Comparison of ENCODE assay signal across 9 cellular contexts in genomic region chr2:178482437-178482836, GRCh38. TPM values are rescaled to one million over a fixed set of nuclear protein-coding genes. Genes with fewer than 3 reads are reported as not detected.
DNase-seq lines count a peak whose midpoint lies in the region; ATAC-seq and TF ChIP-seq lines count a peak whose summit lies in the region.
"Had no signal": no experiment of that assay in that cellular context is flagged by ENCODE, and none has a peak within 500 bp of the region (broad histone marks: within the 10 kb centered on the region; RNA-seq: fewer than 3 reads in every experiment).

No MANE protein-coding gene starts in this region.

- no peak for DNase-seq in dorsolateral prefrontal cortex
- DNase-seq in NCI-H187 (lab: John Stamatoyannopoulos, UW) = no peak
- DNase-seq in HCEC 1CT = no peak
- no peak for DNase-seq in NCI-H1417 treated with DMSO at 0.1 percent for 48 hours (lab: John Stamatoyannopoulos, UW)
- no peak for DNase-seq in activated CD4-positive, alpha-beta T cell treated with anti-CD3 and anti-CD28 coated beads, Interleukin-2, amount 50 U/mL, for 48 hours

- ATAC-seq in GM18909 (IDR thresholded peaks at IDR 0.05; ENCODE audit: poor library complexity, unreplicated experiment) = peak; percentile 40
- ATAC-seq in HG03439 (IDR thresholded peaks at IDR 0.05; ENCODE audit: unreplicated experiment) = peak; percentile 29

- H3K36me3 ChIP-seq in BLaER1 treated with 17β-estradiol and CSF1 and Interleukin-3, amounts not matched to agents 10 nM and 100 nM = peaks cover 17 to 30% (median 21%) of the 10 kb centered on the region in 11 experiments

- peak overlapping the region; percentile 82 to 99 (median 92) for H3K4me2 ChIP-seq in BLaER1 treated with 17β-estradiol and CSF1 and Interleukin-3, amounts not matched to agents 10 nM and 100 nM

- no peak overlapping the region for H3K27ac ChIP-seq in BLaER1 treated with 17β-estradiol and CSF1 and Interleukin-3, amounts not matched to agents 10 nM and 100 nM
- H3K27ac ChIP-seq in dorsolateral prefrontal cortex = no peak overlapping the region
- H3K27ac ChIP-seq: HL-60 had no signal

- H3K9ac ChIP-seq in BLaER1 treated with 17β-estradiol and CSF1 and Interleukin-3, amounts not matched to agents 10 nM and 100 nM = 0 out of 22 replicates have a peak overlapping the region, but pooled peaks of 1 of the 11 experiments have one; percentile 89

- no peak for TF ChIP-seq CTCF in dorsolateral prefrontal cortex (IDR thresholded peaks at IDR 0.05 in 54 of 56, conservative IDR thresholded peaks at IDR 0.05 in 2 of 56; ENCODE audit: low read depth in 1 of 56, partially characterized antibody in 56 of 56)

- peaks cover 26 to 48% (median 35%) of the 10 kb centered on the region in 10 experiments for H3K4me1 ChIP-seq in BLaER1 treated with 17β-estradiol and CSF1 and Interleukin-3, amounts not matched to agents 10 nM and 100 nM

- peaks cover 10 to 66% (median 46%) of the 10 kb centered on the region in 11 experiments; a peak in 15 of 22 replicates for H4K20me1 ChIP-seq in BLaER1 treated with 17β-estradiol and CSF1 and Interleukin-3, amounts not matched to agents 10 nM and 100 nM

- no peaks in the 10 kb centered on the region for H3K9me3 ChIP-seq in BLaER1 treated with 17β-estradiol and CSF1 and Interleukin-3, amounts not matched to agents 10 nM and 100 nM (replicated peaks in 1 of 11)

- H3K27me3 ChIP-seq in BLaER1 treated with 17β-estradiol and CSF1 and Interleukin-3, amounts not matched to agents 10 nM and 100 nM = no peaks in the 10 kb centered on the region
- no peaks in the 10 kb centered on the region for H3K27me3 ChIP-seq in dorsolateral prefrontal cortex

- H3K4me3 ChIP-seq in BLaER1 treated with 17β-estradiol and CSF1 and Interleukin-3, amounts not matched to agents 10 nM and 100 nM = peak overlapping the region in 7 of 10 experiments; percentile 74 to 90 (median 83); a peak in 6 of 20 replicates
- H3K4me3 ChIP-seq in dorsolateral prefrontal cortex = peak overlapping the region in 43 of 59 donors; percentile 1 to 94 (median 83)

- intact Hi-C loops in dorsolateral prefrontal cortex (cut with DNase I) = no loop called here

RNA-seq across cellular contexts. Expression of gene PLEKHA3, which starts 2.2 kb away (rescaled TPM):
- total RNA-seq in dorsolateral prefrontal cortex = 10 to 100 TPM; 23.8 to 61.8 (median 37.5) TPM

RNA-seq across cellular contexts. Expression of gene FKBP7, which starts 4.0 kb away (rescaled TPM):
- total RNA-seq in dorsolateral prefrontal cortex = 1 to 10 TPM in 116 of 120 experiments, under 1 TPM in 4; 0.76 to 7.8 (median 3.0) TPM

RNA-seq across cellular contexts. Expression of gene PJVK, which starts 31.3 kb away (rescaled TPM):
- 10 to 100 TPM in 20 of 120 experiments, 1 to 10 TPM in 100; 3.6 to 14.0 (median 7.5) TPM for total RNA-seq in dorsolateral prefrontal cortex

RNA-seq across cellular contexts. Expression of gene PRKRA, which starts 31.5 kb away (rescaled TPM):
- 10 to 100 TPM; 39.3 to 68.9 (median 53.3) TPM for total RNA-seq in dorsolateral prefrontal cortex
